ENCODE assay signal across 9 cellular contexts in genomic region chr9:76687861-76688374, GRCh38.
A peak's percentile ranks its signal among the peaks of the same experiment; 100 is the strongest.
DNase-seq lines count a peak whose midpoint lies in the region; ATAC-seq and TF ChIP-seq lines count a peak whose summit lies in the region.
"Had no signal": no experiment of that assay in that cellular context is flagged by ENCODE, and none has a peak within 500 bp of the region (broad histone marks: within the 10 kb centered on the region; RNA-seq: fewer than 3 reads in every experiment).

No MANE protein-coding gene starts in this region.

- no peaks in the 10 kb centered on the region for H3K27me3 ChIP-seq in lung (ENCODE audit: control insufficient read depth, insufficient read depth)
- peaks cover 0 to 4% (median 0%) of the 10 kb centered on the region in 4 donors for H3K27me3 ChIP-seq in esophagus squamous epithelium

- TF ChIP-seq POLR2A in esophagus squamous epithelium (IDR thresholded peaks at IDR 0.05), result no peak

- peaks cover 0 to 6% of the 10 kb centered on the region in 2 donors for H3K4me1 ChIP-seq in lung (ENCODE audit: control insufficient read depth in 2 of 2, insufficient read depth in 2 of 2, low read length in 2 of 2)
- H3K4me1 ChIP-seq in esophagus squamous epithelium, result peaks cover 5 to 28% (median 10%) of the 10 kb centered on the region in 3 donors

- H3K4me3 ChIP-seq in AG10803 (ENCODE audit: low read length) (no peak overlapping the region), lung (no peak overlapping the region), esophagus squamous epithelium (no peak overlapping the region)
- H3K4me3 ChIP-seq: SK-N-MC had no signal

- 72 to 75% methylated on average over 4 of the region's 4 CpGs for WGBS in lung, 2 donors
- 39 to 43% methylated on average over 4 of the region's 4 CpGs for WGBS in esophagus squamous epithelium, 2 donors

- TF ChIP-seq CTCF in AG10803 (conservative IDR thresholded peaks at IDR 0.05; ENCODE audit: low read length) (no peak), lung (IDR thresholded peaks at IDR 0.05; ENCODE audit: control extremely low read depth, extremely low read depth) (no peak), esophagus squamous epithelium (IDR thresholded peaks at IDR 0.05) (no peak)

- intact Hi-C loops in left colon (cut with DNase I, micrococcal nuclease), result no loop called here
- intact Hi-C loops in esophagus squamous epithelium (cut with DNase I), result no loop called here

- H3K9me3 ChIP-seq in lung (ENCODE audit: control insufficient read depth in 2 of 2, insufficient read depth in 1 of 2, low read length in 1 of 2), result no peaks in the 10 kb centered on the region
- H3K9me3 ChIP-seq in esophagus squamous epithelium, result no peaks in the 10 kb centered on the region

- H3K27ac ChIP-seq in angular gyrus (ENCODE audit: low read depth, low read length) (peak overlapping the region; percentile 9), lung (ENCODE audit: low read depth in 1 of 2, low read length in 1 of 2) (no peak overlapping the region), esophagus squamous epithelium (peak overlapping the region in 2 of 4 donors; percentile 34 to 41)
- H3K27ac ChIP-seq: SK-N-MC had no signal

- ATAC-seq in lung (ENCODE audit: insufficient read depth, low FRiP score) (peak; percentile 56), left colon (no peak), GM18519 (IDR thresholded peaks at IDR 0.05; ENCODE audit: low FRiP score, unreplicated experiment) (no peak)

- DNase-seq in AG10803 (ENCODE audit: low read depth), result peak; percentile 81
- peak; percentile 84 for DNase-seq in HCEC 1CT
- no peak for DNase-seq in lung (ENCODE audit: low spot score)
- no peak for DNase-seq in left colon
- DNase-seq in esophagus squamous epithelium (lab: John Stamatoyannopoulos, UW), result no peak
- DNase-seq in UCSD-AML1 (lab: John Stamatoyannopoulos, UW; ENCODE audit: unreplicated experiment), result no peak

- H3K36me3 ChIP-seq in lung (ENCODE audit: control insufficient read depth in 2 of 2, insufficient read depth in 2 of 2, low read length in 2 of 2) (no peaks in the 10 kb centered on the region), esophagus squamous epithelium (no peaks in the 10 kb centered on the region)

Comparison
In these comparisons a context has a peak if more than half of its experiments do, and no peak if none do; other contexts are left out.
1. DNase-seq: peak in AG10803 (single experiment) and HCEC 1CT (single experiment); none in lung (single experiment), left colon (0 of 2), esophagus squamous epithelium (single experiment) and UCSD-AML1 (single experiment).